Comparison of ENCODE assay signal across 11 cellular contexts in genomic region chr11:47541070-47541469, GRCh38. TPM values are rescaled to one million over a fixed set of nuclear protein-coding genes. Genes with fewer than 3 reads are reported as not detected.
DNase-seq lines count a peak whose midpoint lies in the region; ATAC-seq and TF ChIP-seq lines count a peak whose summit lies in the region.
"Had no signal": no experiment of that assay in that cellular context is flagged by ENCODE, and none has a peak within 500 bp of the region (broad histone marks: within the 10 kb centered on the region; RNA-seq: fewer than 3 reads in every experiment).

No MANE protein-coding gene starts in this region.

- H3K27ac Mint-ChIP-seq in Caco-2 (ENCODE audit: unreplicated experiment) (peak overlapping the region; percentile 12), mesothelial cell of epicardium (peak overlapping the region; percentile 86)
- H3K27ac Mint-ChIP-seq in activated T-helper 2 cell treated with anti-CD3 and anti-CD28 coated beads, Interferon-gamma antibody, Interleukin-2, Interleukin-4, amounts not matched to agents 10 μg/mL and 5 μg/mL and 100 μg/mL, durations not matched to agents 14 hours and 24 hours and 36 hours = peak overlapping the region; percentile 84

- no peak overlapping the region for H3K4me3 ChIP-seq in ACC112 (ENCODE audit: low read depth, low read length)
- H3K4me3 ChIP-seq in Caco-2 (ENCODE audit: low read depth, low read length) = no peak overlapping the region
- H3K4me3 ChIP-seq in dorsolateral prefrontal cortex = no peak overlapping the region

- peaks cover 86% of the 10 kb centered on the region for H3K79me2 ChIP-seq in ACC112 (ENCODE audit: control insufficient read depth, insufficient read depth, low read length, unreplicated experiment)

- H3K4me1 Mint-ChIP-seq in Caco-2 (ENCODE audit: low read depth, unreplicated experiment) (peaks cover 11% of the 10 kb centered on the region), mesothelial cell of epicardium (peaks cover 23% of the 10 kb centered on the region)
- H3K4me1 Mint-ChIP-seq in activated T-helper 2 cell treated with anti-CD3 and anti-CD28 coated beads, Interferon-gamma antibody, Interleukin-2, Interleukin-4, amounts not matched to agents 10 μg/mL and 5 μg/mL and 100 μg/mL, durations not matched to agents 14 hours and 24 hours and 36 hours (ENCODE audit: low read depth) = peaks cover 30% of the 10 kb centered on the region

- no peak overlapping the region for H2AFZ ChIP-seq in ACC112 (ENCODE audit: low read length, unreplicated experiment)

- H3K9me3 Mint-ChIP-seq in Caco-2 (ENCODE audit: unreplicated experiment) (no peaks in the 10 kb centered on the region), mesothelial cell of epicardium (no peaks in the 10 kb centered on the region)
- no peaks in the 10 kb centered on the region for H3K9me3 Mint-ChIP-seq in activated T-helper 2 cell treated with anti-CD3 and anti-CD28 coated beads, Interferon-gamma antibody, Interleukin-2, Interleukin-4, amounts not matched to agents 10 μg/mL and 5 μg/mL and 100 μg/mL, durations not matched to agents 14 hours and 24 hours and 36 hours

- no peak overlapping the region for H3K4me3 Mint-ChIP-seq in Caco-2 (ENCODE audit: unreplicated experiment)
- H3K4me3 Mint-ChIP-seq in activated T-helper 2 cell treated with anti-CD3 and anti-CD28 coated beads, Interferon-gamma antibody, Interleukin-2, Interleukin-4, amounts not matched to agents 10 μg/mL and 5 μg/mL and 100 μg/mL, durations not matched to agents 14 hours and 24 hours and 36 hours (ENCODE audit: low read depth) = peak overlapping the region; percentile 30
- no peak overlapping the region for H3K4me3 Mint-ChIP-seq in mesothelial cell of epicardium

- H3K36me3 Mint-ChIP-seq in Caco-2 (ENCODE audit: insufficient read depth, unreplicated experiment) = peaks cover 13% of the 10 kb centered on the region
- peaks cover 29% of the 10 kb centered on the region for H3K36me3 Mint-ChIP-seq in activated T-helper 2 cell treated with anti-CD3 and anti-CD28 coated beads, Interferon-gamma antibody, Interleukin-2, Interleukin-4, amounts not matched to agents 10 μg/mL and 5 μg/mL and 100 μg/mL, durations not matched to agents 14 hours and 24 hours and 36 hours (ENCODE audit: low read depth)
- H3K36me3 Mint-ChIP-seq in mesothelial cell of epicardium = peaks cover 5% of the 10 kb centered on the region

- CTCF ChIA-PET in Caco-2 (lab: Charles Lee) = no interaction called here

- H3K9me3 ChIP-seq in Caco-2 = no peaks in the 10 kb centered on the region

- DNase-seq in Caco-2 (no peak), mesothelial cell of epicardium (ENCODE audit: low spot score in 2 of 2, unreplicated experiment in 2 of 2) (no peak), dorsolateral prefrontal cortex (no peak), DMS 273 treated with DMSO at 0.1 percent for 48 hours (lab: John Stamatoyannopoulos, UW) (no peak)
- DNase-seq in activated T-helper 2 cell treated with anti-CD3 and anti-CD28 coated beads, Interferon-gamma antibody, Interleukin-2, Interleukin-4, amounts not matched to agents 10 μg/mL and 5 μg/mL and 100 μg/mL, durations not matched to agents 14 hours and 24 hours and 36 hours (ENCODE audit: low spot score) = no peak
- DNase-seq: mesendoderm, retina had no signal

- H3K27me3 Mint-ChIP-seq in Caco-2 (ENCODE audit: insufficient read depth, unreplicated experiment) = no peaks in the 10 kb centered on the region
- H3K27me3 Mint-ChIP-seq in activated T-helper 2 cell treated with anti-CD3 and anti-CD28 coated beads, Interferon-gamma antibody, Interleukin-2, Interleukin-4, amounts not matched to agents 10 μg/mL and 5 μg/mL and 100 μg/mL, durations not matched to agents 14 hours and 24 hours and 36 hours (ENCODE audit: low read depth) = no peaks in the 10 kb centered on the region
- no peaks in the 10 kb centered on the region for H3K27me3 Mint-ChIP-seq in mesothelial cell of epicardium (ENCODE audit: low read depth)

- TF ChIP-seq CTCF in Caco-2 (IDR thresholded peaks at IDR 0.05; ENCODE audit: insufficient read depth in 1 of 2, low read depth in 1 of 2, low read length in 1 of 2, severe bottlenecking in 1 of 2, unreplicated experiment in 1 of 2) (no peak), mesothelial cell of epicardium (IDR thresholded peaks at IDR 0.05; ENCODE audit: unreplicated experiment) (no peak), dorsolateral prefrontal cortex (IDR thresholded peaks at IDR 0.05 in 54 of 56, conservative IDR thresholded peaks at IDR 0.05 in 2 of 56; ENCODE audit: low read depth in 1 of 56, partially characterized antibody in 56 of 56) (no peak)

- H3K4me1 ChIP-seq in ACC112 (ENCODE audit: control insufficient read depth, insufficient read depth, low read length, unreplicated experiment) (peaks cover 32% of the 10 kb centered on the region), Caco-2 (no peaks in the 10 kb centered on the region; the same call in 1 of the 2 replicates)

- H3K27me3 ChIP-seq in ACC112 (ENCODE audit: insufficient read depth, low read length) = no peaks in the 10 kb centered on the region
- no peaks in the 10 kb centered on the region for H3K27me3 ChIP-seq in Caco-2 (replicated peaks; ENCODE audit: control insufficient read depth, insufficient read depth, low read length)
- no peaks in the 10 kb centered on the region for H3K27me3 ChIP-seq in dorsolateral prefrontal cortex

- ATAC-seq in GM18907 (IDR thresholded peaks at IDR 0.05; ENCODE audit: unreplicated experiment) (no peak), HG03135 (IDR thresholded peaks at IDR 0.05; ENCODE audit: unreplicated experiment) (no peak)

- no peaks in the 10 kb centered on the region for H3K36me3 ChIP-seq in ACC112 (ENCODE audit: insufficient read depth, low read length)
- no peaks in the 10 kb centered on the region for H3K36me3 ChIP-seq in Caco-2 (ENCODE audit: control insufficient read depth, insufficient read depth, low read length)

- H3K27ac ChIP-seq in ACC112 (ENCODE audit: low read depth, low read length) (peak overlapping the region; percentile 56; the same call in 1 of the 2 replicates), dorsolateral prefrontal cortex (peak overlapping the region in 3 of 59 donors; percentile 26 to 49 (median 37))

- POLR2A ChIA-PET in Caco-2 (lab: Charles Lee) = no interaction called here

- no TSS peak for BruUV-seq in Caco-2 (replicated peaks; lab: Mats Ljungman, UMichigan)

- intact Hi-C loops in Caco-2 (cut with micrococcal nuclease; ENCODE audit: unreplicated experiment) (no loop called here), dorsolateral prefrontal cortex (cut with DNase I) (no loop called here)
- intact Hi-C loops in activated T-helper 2 cell treated with anti-CD3 and anti-CD28 coated beads, Interferon-gamma antibody, Interleukin-2, Interleukin-4, amounts not matched to agents 10 μg/mL and 5 μg/mL and 100 μg/mL, durations not matched to agents 14 hours and 24 hours and 36 hours (cut with micrococcal nuclease) = loop anchor here (2.0 kb wide), 1 partner anchor 26 kb away; no protein-coding TSS in a partner anchor

RNA-seq across cellular contexts. Expression of gene CELF1, which starts 11.9 kb away (rescaled TPM):
- total RNA-seq in Caco-2 (2022) (146 and 152 TPM in 2 replicates), mesothelial cell of epicardium (119 to 123 TPM (median 120 TPM) in 3 replicates), dorsolateral prefrontal cortex (100 to 1,000 TPM in 113 of 120 experiments, 10 to 100 TPM in 7; 79.5 to 194 (median 131) TPM)
- total RNA-seq in activated T-helper 2 cell treated with anti-CD3 and anti-CD28 coated beads, Interferon-gamma antibody, Interleukin-2, Interleukin-4, amounts not matched to agents 10 μg/mL and 5 μg/mL and 100 μg/mL, durations not matched to agents 14 hours and 24 hours and 36 hours = 129 and 132 TPM in 2 replicates

RNA-seq across cellular contexts. Expression of gene PTPMT1, which starts 24.3 kb away (rescaled TPM):
- total RNA-seq in Caco-2 (2022) (100 and 108 TPM in 2 replicates), mesothelial cell of epicardium (44.3 to 45.9 TPM (median 45.1 TPM) in 3 replicates), dorsolateral prefrontal cortex (10 to 100 TPM; 21.5 to 52.5 (median 36.6) TPM)
- total RNA-seq in activated T-helper 2 cell treated with anti-CD3 and anti-CD28 coated beads, Interferon-gamma antibody, Interleukin-2, Interleukin-4, amounts not matched to agents 10 μg/mL and 5 μg/mL and 100 μg/mL, durations not matched to agents 14 hours and 24 hours and 36 hours = 50.7 and 53.9 TPM in 2 replicates

RNA-seq across cellular contexts. Expression of gene KBTBD4, which starts 37.7 kb away (rescaled TPM):
- total RNA-seq in Caco-2 (2022) (11.9 and 12.5 TPM in 2 replicates), mesothelial cell of epicardium (15.1 to 15.9 TPM (median 15.7 TPM) in 3 replicates), dorsolateral prefrontal cortex (10 to 100 TPM; 12.8 to 27.9 (median 19.6) TPM)
- total RNA-seq in activated T-helper 2 cell treated with anti-CD3 and anti-CD28 coated beads, Interferon-gamma antibody, Interleukin-2, Interleukin-4, amounts not matched to agents 10 μg/mL and 5 μg/mL and 100 μg/mL, durations not matched to agents 14 hours and 24 hours and 36 hours = 14.2 and 15.3 TPM in 2 replicates

RNA-seq across cellular contexts. Expression of gene NDUFS3, which starts 37.8 kb away (rescaled TPM):
- total RNA-seq in Caco-2 (2022) (183 and 185 TPM in 2 replicates), mesothelial cell of epicardium (93.4 to 96.6 TPM (median 96.5 TPM) in 3 replicates), dorsolateral prefrontal cortex (100 to 1,000 TPM in 100 of 120 experiments, 10 to 100 TPM in 20; 59.7 to 172 (median 126) TPM)
- total RNA-seq in activated T-helper 2 cell treated with anti-CD3 and anti-CD28 coated beads, Interferon-gamma antibody, Interleukin-2, Interleukin-4, amounts not matched to agents 10 μg/mL and 5 μg/mL and 100 μg/mL, durations not matched to agents 14 hours and 24 hours and 36 hours = 132 and 142 TPM in 2 replicates

RNA-seq across cellular contexts. Expression of gene FAM180B, which starts 45.4 kb away (rescaled TPM):
- total RNA-seq in Caco-2 (2022) (not detected in 2 replicates), mesothelial cell of epicardium (0.18 to 0.36 TPM (median 0.27 TPM) in 3 replicates), dorsolateral prefrontal cortex (1 to 10 TPM in 3 of 120 experiments, under 1 TPM in 43, not detected in 74; 0.29 to 1.2 (median 0.50) TPM)
- total RNA-seq in activated T-helper 2 cell treated with anti-CD3 and anti-CD28 coated beads, Interferon-gamma antibody, Interleukin-2, Interleukin-4, amounts not matched to agents 10 μg/mL and 5 μg/mL and 100 μg/mL, durations not matched to agents 14 hours and 24 hours and 36 hours = 0.25 and 0.39 TPM in 2 replicates
- total RNA-seq: epithelial cell of proximal tubule had no signal

Comparison
In these comparisons a context has a peak if more than half of its experiments do, and no peak if none do; other contexts are left out.
1. H3K27ac Mint-ChIP-seq: peak in every context shown above with its lines; median percentile 86 in mesothelial cell of epicardium; 84 in activated T-helper 2 cell treated with anti-CD3 and anti-CD28 coated beads, Interferon-gamma antibody, Interleukin-2, Interleukin-4, amounts not matched to agents 10 μg/mL and 5 μg/mL and 100 μg/mL, durations not matched to agents 14 hours and 24 hours and 36 hours; 12 in Caco-2.